In genomic region chr15:70141376-70142071, GRCh38 we compare ENCODE assay signal across 11 cellular contexts. TPM values are rescaled to one million over a fixed set of nuclear protein-coding genes. Genes with fewer than 3 reads are reported as not detected.
DNase-seq lines count a peak whose midpoint lies in the region; ATAC-seq and TF ChIP-seq lines count a peak whose summit lies in the region.
"Had no signal": no experiment of that assay in that cellular context is flagged by ENCODE, and none has a peak within 500 bp of the region (broad histone marks: within the 10 kb centered on the region; RNA-seq: fewer than 3 reads in every experiment).

No MANE protein-coding gene starts in this region.

- H3K9me3 ChIP-seq in gastroesophageal sphincter, result no peaks in the 10 kb centered on the region
- H3K9me3 ChIP-seq: right lobe of liver, stomach had no signal

- H3K27me3 ChIP-seq in gastroesophageal sphincter, result no peaks in the 10 kb centered on the region
- H3K27me3 ChIP-seq: right lobe of liver, stomach had no signal

- in situ Hi-C loops in ACHN (cut with HindIII; ENCODE audit: low pct_ligation_motif_present, low pct_unique_long_range_greater_than_20kb, low sequenced_read_pairs), result no loop called here

- WGBS in gastroesophageal sphincter (ENCODE audit: low coverage in 1 of 2), 2 donors, result 85% methylated on average over 5 of the region's 10 CpGs; no CpG with 5 or more reads in 1 of the 2 donors

- H3K36me3 Mint-ChIP-seq in activated CD4-positive, alpha-beta T cell treated with anti-CD3 and anti-CD28 coated beads for 36 hours (ENCODE audit: low read depth), result no peaks in the 10 kb centered on the region

- peak in 1 of 4 experiments; percentile 15 for TF ChIP-seq CTCF in gastroesophageal sphincter (IDR thresholded peaks at IDR 0.05)

- no peaks in the 10 kb centered on the region for H3K9me3 Mint-ChIP-seq in activated CD4-positive, alpha-beta T cell treated with anti-CD3 and anti-CD28 coated beads for 36 hours (ENCODE audit: low read depth)

- TF ChIP-seq EP300 in gastroesophageal sphincter (IDR thresholded peaks at IDR 0.05), result no peak

- TF ChIP-seq POLR2A in gastroesophageal sphincter (IDR thresholded peaks at IDR 0.05), result no peak

- POLR2A ChIA-PET in activated CD4-positive, alpha-beta T cell treated with anti-CD3 and anti-CD28 coated beads for 36 hours (lab: Charles Lee), result interaction anchor here (0.7 to 1.3 kb wide), 3 partner anchors 42 to 44 kb away, joined by 3 to 4 read pairs (median 3); partner anchors contain the start of gene TLE3

- H3K4me3 Mint-ChIP-seq in activated CD4-positive, alpha-beta T cell treated with anti-CD3 and anti-CD28 coated beads for 36 hours, result no peak overlapping the region

- peaks cover 21% of the 10 kb centered on the region for H3K27me3 Mint-ChIP-seq in activated CD4-positive, alpha-beta T cell treated with anti-CD3 and anti-CD28 coated beads for 36 hours

- peak overlapping the region; percentile 40 for H3K27ac Mint-ChIP-seq in activated CD4-positive, alpha-beta T cell treated with anti-CD3 and anti-CD28 coated beads for 36 hours

- no peak for ATAC-seq in activated CD4-positive, alpha-beta T cell treated with anti-CD3 and anti-CD28 coated beads for 36 hours
- ATAC-seq in gastroesophageal sphincter (peak; percentile 3), HG03432 (IDR thresholded peaks at IDR 0.05; ENCODE audit: unreplicated experiment) (no peak)
- peak; percentile 33 for ATAC-seq in stimulated activated naive CD8-positive, alpha-beta T cell treated with anti-CD3 and anti-CD28 coated beads, Interleukin-15, Interleukin-2, amounts not matched to agents 100 U/mL and 50 U/mL, for 24 hours

- CTCF ChIA-PET in activated CD4-positive, alpha-beta T cell treated with anti-CD3 and anti-CD28 coated beads for 36 hours (lab: Charles Lee), result interaction anchor here (0.6 to 0.8 kb wide), 4 partner anchors 42 to 671 kb away, joined by 3 to 4 read pairs (median 3); no protein-coding TSS in a partner anchor

- peaks cover 0 to 34% (median 12%) of the 10 kb centered on the region in 3 donors for H3K4me1 ChIP-seq in gastroesophageal sphincter

- peak overlapping the region in 1 of 2 donors; percentile 22 for H3K4me3 ChIP-seq in gastroesophageal sphincter
- H3K4me3 ChIP-seq: right lobe of liver had no signal

- intact Hi-C loops in activated CD4-positive, alpha-beta T cell treated with anti-CD3 and anti-CD28 coated beads for 36 hours (cut with DNase I, micrococcal nuclease), result loop anchor here (1.0 to 5.0 kb wide), 8 partner anchors 41 to 429 kb away; no protein-coding TSS in a partner anchor

- H3K4me1 Mint-ChIP-seq in activated CD4-positive, alpha-beta T cell treated with anti-CD3 and anti-CD28 coated beads for 36 hours, result peaks cover 34% of the 10 kb centered on the region

- peak overlapping the region in 1 of 4 donors; percentile 20 for H3K27ac ChIP-seq in gastroesophageal sphincter

- H3K36me3 ChIP-seq in gastroesophageal sphincter, result no peaks in the 10 kb centered on the region
- H3K36me3 ChIP-seq: right lobe of liver, stomach had no signal

- peak; percentile 22 for DNase-seq in activated CD4-positive, alpha-beta T cell treated with anti-CD3 and anti-CD28 coated beads for 36 hours
- DNase-seq in activated CD4-positive, alpha-beta T cell treated with anti-CD3 and anti-CD28 coated beads, Interleukin-2, amount 50 U/mL, for 4 hours, result no peak
- DNase-seq in SW480 (ENCODE audit: low spot score), result peak; percentile 21
- no peak for DNase-seq in stimulated activated naive CD8-positive, alpha-beta T cell treated with anti-CD3 and anti-CD28 coated beads, Interleukin-15, Interleukin-2, amounts not matched to agents 100 U/mL and 50 U/mL, for 24 hours
- DNase-seq in ACHN, result no peak
- DNase-seq in COLO668 (lab: John Stamatoyannopoulos, UW; ENCODE audit: unreplicated experiment), result no peak
- DNase-seq: NCI-H774 had no signal

RNA-seq across cellular contexts. Expression of gene TLE3, which starts 43.8 kb away (rescaled TPM):
- 10 to 100 TPM; 89.2 to 97.6 TPM for total RNA-seq in activated CD4-positive, alpha-beta T cell treated with anti-CD3 and anti-CD28 coated beads for 36 hours
- 10 to 100 TPM; 32.4 to 81.6 (median 62.6) TPM for total RNA-seq in gastroesophageal sphincter

Comparison
In these comparisons a context has a peak if more than half of its experiments do, and no peak if none do; other contexts are left out.
1. DNase-seq: peak in activated CD4-positive, alpha-beta T cell treated with anti-CD3 and anti-CD28 coated beads for 36 hours (single experiment) and SW480 (single experiment); none in activated CD4-positive, alpha-beta T cell treated with anti-CD3 and anti-CD28 coated beads, Interleukin-2, amount 50 U/mL, for 4 hours (0 of 2), stimulated activated naive CD8-positive, alpha-beta T cell treated with anti-CD3 and anti-CD28 coated beads, Interleukin-15, Interleukin-2, amounts not matched to agents 100 U/mL and 50 U/mL, for 24 hours (single experiment), ACHN (single experiment) and COLO668 (single experiment).
2. ATAC-seq: peak in gastroesophageal sphincter (single experiment) and stimulated activated naive CD8-positive, alpha-beta T cell treated with anti-CD3 and anti-CD28 coated beads, Interleukin-15, Interleukin-2, amounts not matched to agents 100 U/mL and 50 U/mL, for 24 hours (single experiment); none in activated CD4-positive, alpha-beta T cell treated with anti-CD3 and anti-CD28 coated beads for 36 hours (single experiment) and HG03432 (single experiment).